Comparison of ENCODE assay signal across 9 cellular contexts in genomic region chr22:46052801-46053562, GRCh38.
DNase-seq lines count a peak whose midpoint lies in the region; ATAC-seq, FAIRE-seq and TF ChIP-seq lines count a peak whose summit lies in the region.
"Had no signal": no experiment of that assay in that cellular context is flagged by ENCODE, and none has a peak within 500 bp of the region (broad histone marks: within the 10 kb centered on the region; RNA-seq: fewer than 3 reads in every experiment).

No MANE protein-coding gene starts in this region.

- CTCF ChIA-PET in A549 (lab: Yijun Ruan, JAX), result interaction anchor here (1.4 to 8.1 kb wide), 5 partner anchors 17 to 64 kb away, joined by 4 to 48 read pairs (median 7); no protein-coding TSS in a partner anchor
- CTCF ChIA-PET in T-cell (lab: Charles Lee), result interaction anchor here in 1 of 2 donors (1.0 to 2.2 kb wide), 2 partner anchors 16 to 47 kb away, joined by 4 to 9 read pairs; no protein-coding TSS in a partner anchor

- 0 out of 2 replicates have a peak, but pooled peaks cover 3% of the 10 kb centered on the region for H3F3A ChIP-seq in GM23338 (replicated peaks; ENCODE audit: low read depth)

- DNase-seq in A549 (ENCODE audit: low read depth in 1 of 2, low spot score in 1 of 2), result no peak
- DNase-seq in GM23338 (ENCODE audit: low spot score), result no peak
- DNase-seq in T-cell, result no peak
- no peak for DNase-seq in effector memory CD4-positive, alpha-beta T cell
- peak; percentile 48 for DNase-seq in urothelium cell line (ENCODE audit: low spot score)
- DNase-seq in MV-4-11 (lab: John Stamatoyannopoulos, UW), result no peak

- H3K36me3 Mint-ChIP-seq in GM23338 (ENCODE audit: low read depth) (no peaks in the 10 kb centered on the region), T-cell (no peaks in the 10 kb centered on the region)

- H3K4me1 ChIP-seq in A549 (peaks cover 39% of the 10 kb centered on the region), GM23338 (ENCODE audit: insufficient read depth) (no peaks in the 10 kb centered on the region; the same call in 1 of the 2 replicates), mucosa of rectum (ENCODE audit: control insufficient read depth in 2 of 2, insufficient read depth in 2 of 2, low read length in 2 of 2) (peaks cover 49 to 50% of the 10 kb centered on the region in 2 donors)
- H3K4me1 ChIP-seq in effector memory CD4-positive, alpha-beta T cell (ENCODE audit: control insufficient read depth, insufficient read depth, low read length, poor library complexity, severe bottlenecking), result peaks cover 35% of the 10 kb centered on the region

- H3K4me1 Mint-ChIP-seq in GM23338 (peaks cover 6% of the 10 kb centered on the region), T-cell (peaks cover 48 to 74% (median 61%) of the 10 kb centered on the region in 3 donors)

- TF ChIP-seq EP300 in A549 (IDR thresholded peaks at IDR 0.05), result no peak

- no peak overlapping the region for H3K4me3 Mint-ChIP-seq in GM23338
- peak overlapping the region; percentile 88 to 94 (median 92) for H3K4me3 Mint-ChIP-seq in T-cell

- no peaks in the 10 kb centered on the region for H3K9me2 ChIP-seq in GM23338 (ENCODE audit: insufficient read depth)

- H3K27me3 ChIP-seq in GM23338 (ENCODE audit: insufficient read depth) (no peaks in the 10 kb centered on the region), mucosa of rectum (ENCODE audit: control insufficient read depth in 2 of 2, insufficient read depth in 2 of 2, low read length in 2 of 2) (no peaks in the 10 kb centered on the region)
- no peaks in the 10 kb centered on the region for H3K27me3 ChIP-seq in effector memory CD4-positive, alpha-beta T cell (replicated peaks; ENCODE audit: control insufficient read depth, insufficient read depth, low read length, poor library complexity, severe bottlenecking)

- peaks cover 4% of the 10 kb centered on the region for H3K27me3 Mint-ChIP-seq in GM23338 (ENCODE audit: insufficient read depth, low read depth, poor library complexity)
- no peaks in the 10 kb centered on the region for H3K27me3 Mint-ChIP-seq in T-cell

- no peaks in the 10 kb centered on the region for H4K20me1 ChIP-seq in GM23338 (replicated peaks; ENCODE audit: insufficient read depth)

- H3K4me2 ChIP-seq in A549 (peak overlapping the region; percentile 92), GM23338 (no peak overlapping the region)

- H3K36me3 ChIP-seq in GM23338 (ENCODE audit: insufficient read depth) (no peaks in the 10 kb centered on the region), mucosa of rectum (ENCODE audit: control insufficient read depth in 2 of 2, insufficient read depth in 2 of 2, low read length in 2 of 2) (peaks cover 3 to 7% of the 10 kb centered on the region in 2 donors)
- H3K36me3 ChIP-seq in effector memory CD4-positive, alpha-beta T cell (ENCODE audit: control insufficient read depth, insufficient read depth, low read length), result no peaks in the 10 kb centered on the region

- no peak for TF ChIP-seq CTCF in A549 (IDR thresholded peaks at IDR 0.05)
- TF ChIP-seq CTCF in GM23338 (conservative IDR thresholded peaks at IDR 0.05; ENCODE audit: low read depth in 2 of 2), result peak in 1 of 2 experiments; percentile 25; a peak in 1 of 4 replicates

- no peak; the same call in none of the 2 replicates for TF ChIP-seq POLR2A in A549 (IDR thresholded peaks at IDR 0.05; ENCODE audit: low read length)

- H3K27ac Mint-ChIP-seq in GM23338 (no peak overlapping the region), T-cell (peak overlapping the region; percentile 98 to 99)

- no peak overlapping the region for H2AFZ ChIP-seq in GM23338

- FAIRE-seq in A549 (lab: Jason Lieb, UNC), result no peak
- FAIRE-seq in urothelium cell line (lab: Jason Lieb, UNC), result peak; percentile 72
- FAIRE-seq: colon had no signal

- H3K9ac ChIP-seq in mucosa of rectum (ENCODE audit: low read depth in 1 of 2, low read length in 2 of 2), result peak overlapping the region; percentile 74 to 79

- peak overlapping the region; percentile 99 for H3K27ac ChIP-seq in A549
- H3K27ac ChIP-seq in GM23338 (ENCODE audit: low read depth), result no peak overlapping the region
- peak overlapping the region; percentile 88 for H3K27ac ChIP-seq in effector memory CD4-positive, alpha-beta T cell (ENCODE audit: insufficient read depth, low read length, poor library complexity, severe bottlenecking)
- peak overlapping the region; percentile 95 to 98 for H3K27ac ChIP-seq in mucosa of rectum (ENCODE audit: low read depth in 2 of 2, low read length in 2 of 2)

- H3K79me2 ChIP-seq in GM23338 (replicated peaks; ENCODE audit: insufficient read depth), result no peaks in the 10 kb centered on the region

- POLR2A ChIA-PET in A549 (lab: Yijun Ruan, JAX), result interaction anchor here (0.7 to 4.4 kb wide), 7 partner anchors 14 to 39 kb away, joined by 3 to 39 read pairs (median 3); no protein-coding TSS in a partner anchor
- POLR2A ChIA-PET in T-cell (lab: Charles Lee), result no interaction called here

- ATAC-seq in A549 (peak; percentile 41 to 69), GM23338 (peak; percentile 23), T-cell (replicated peaks in 1 of 4) (peak in 1 of 4 experiments; percentile 1), HG02763 (IDR thresholded peaks at IDR 0.05; ENCODE audit: unreplicated experiment) (no peak)

- H3K9me3 ChIP-seq in A549, result no peaks in the 10 kb centered on the region
- H3K9me3 ChIP-seq in effector memory CD4-positive, alpha-beta T cell (ENCODE audit: control insufficient read depth, low read length), result no peaks in the 10 kb centered on the region
- H3K9me3 ChIP-seq in mucosa of rectum (ENCODE audit: control insufficient read depth in 2 of 2, low read length in 2 of 2), result no peaks in the 10 kb centered on the region

- H3K9me3 Mint-ChIP-seq in GM23338 (no peaks in the 10 kb centered on the region; the same call in 2 of the 3 replicates), T-cell (no peaks in the 10 kb centered on the region)

- 3% methylated on average over 21 of the region's 26 CpGs for WGBS in A549 (ENCODE audit: missing lambda C conversion rate)

- no peak for TF ChIP-seq RAD21 in A549 (conservative IDR thresholded peaks at IDR 0.05 in 1 of 2, IDR thresholded peaks at IDR 0.05 in 1 of 2)

- H3K4me3 ChIP-seq in A549, result peak overlapping the region; percentile 61
- H3K4me3 ChIP-seq in GM23338, result no peak overlapping the region
- peak overlapping the region; percentile 66 for H3K4me3 ChIP-seq in effector memory CD4-positive, alpha-beta T cell (ENCODE audit: insufficient read depth, low read depth, low read length, poor library complexity, severe bottlenecking)
- peak overlapping the region; percentile 71 to 72 for H3K4me3 ChIP-seq in mucosa of rectum (ENCODE audit: low read length in 2 of 2)

TF ChIP-seq in A549, 52 proteins besides CTCF, POLR2A, EP300 and RAD21:
- TF ChIP-seq CHD2 (IDR thresholded peaks at IDR 0.05; ENCODE audit: low read length, partially characterized antibody) (no peak), MAX (IDR thresholded peaks at IDR 0.05) (peak; percentile 11; the same call in 1 of the 2 replicates), E2F6 (IDR thresholded peaks at IDR 0.05; ENCODE audit: borderline replicate concordance, low read depth) (0 out of 2 replicates have a peak, but pooled peaks have one; percentile 20), JUN (IDR thresholded peaks at IDR 0.05) (peak in 1 of 2 experiments; percentile 17; a peak in 1 of 5 replicates)

TF ChIP-seq in GM23338, 12 proteins besides CTCF, POLR2A, EP300 and RAD21:
- no peak for TF ChIP-seq REST (IDR thresholded peaks at IDR 0.05; ENCODE audit: unreplicated experiment)
- TF ChIP-seq ETS1 (IDR thresholded peaks at IDR 0.05), result no peak
- TF ChIP-seq ZNF331 (CRISPR knock-in tag; IDR thresholded peaks at IDR 0.05; ENCODE audit: low read depth), result no peak
- no peak for TF ChIP-seq CREB1 (CRISPR knock-in tag; IDR thresholded peaks at IDR 0.05; ENCODE audit: low read depth)
TF ChIP-seq in GM23338: peak in this region for 0.
